8 cellular contexts compared by ENCODE assay signal in the genomic region with DNA sequence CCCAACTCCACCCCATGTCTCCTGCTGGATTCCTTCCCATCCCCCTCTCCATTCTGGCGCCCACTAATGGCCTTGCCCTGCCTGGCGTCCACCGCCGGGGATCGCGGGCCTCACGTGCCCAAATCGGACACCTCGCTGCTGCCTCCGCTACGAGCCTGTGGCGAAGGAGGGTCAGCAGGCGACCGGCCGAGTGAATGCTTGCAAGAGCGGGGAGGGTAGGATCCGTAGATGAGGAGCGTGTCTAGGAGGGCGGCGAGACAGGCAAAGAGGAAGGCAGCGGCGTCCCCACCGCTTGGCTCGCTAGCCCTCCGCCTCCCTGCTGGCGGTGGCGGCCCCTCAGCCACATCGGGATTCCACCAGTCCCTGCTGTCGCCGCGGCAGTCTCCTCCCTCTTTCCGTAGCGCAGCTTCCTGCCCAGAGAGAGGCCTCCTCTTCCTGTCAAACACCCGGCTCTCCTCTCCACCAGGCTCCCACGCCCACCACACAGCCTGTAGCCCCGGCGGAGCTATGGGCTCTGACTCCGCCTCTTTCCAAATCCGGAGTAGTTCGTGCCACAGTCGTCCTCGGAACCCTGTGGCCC. TPM values are rescaled to one million over a fixed set of nuclear protein-coding genes. Genes with fewer than 3 reads are reported as not detected.
DNase-seq lines count a peak whose midpoint lies in the region; ATAC-seq and TF ChIP-seq lines count a peak whose summit lies in the region.

A gene (minus strand): TSS at position 387 of the 580 bp plus-strand sequence.

- H3K9me3 ChIP-seq in KOPT-K1 (ENCODE audit: insufficient read depth, low read length, poor library complexity, severe bottlenecking) = no peaks in the 10 kb centered on the region

- H3K36me3 Mint-ChIP-seq in activated T-helper 17 cell treated with anti-CD3 and anti-CD28 coated beads, Interleukin-2, amount 50 U/mL, for 72 hours (ENCODE audit: low read depth) = peaks cover 16% of the 10 kb centered on the region
- peaks cover 23% of the 10 kb centered on the region for H3K36me3 Mint-ChIP-seq in nephron progenitor cell (ENCODE audit: low read depth)

- peak; percentile 99 for ATAC-seq in GM21786 (IDR thresholded peaks at IDR 0.05; ENCODE audit: unreplicated experiment)
- peak; percentile 100 for ATAC-seq in activated T-helper 17 cell treated with anti-CD3 and anti-CD28 coated beads, Interleukin-2, amount 50 U/mL, for 72 hours (replicated peaks)
- ATAC-seq in stimulated activated naive CD8-positive, alpha-beta T cell treated with anti-CD3 and anti-CD28 coated beads, Interleukin-15, amount 100 ng/mL, for 72 hours = peak; percentile 100

- POLR2A ChIA-PET in RWPE1 (lab: Yijun Ruan, JAX; ENCODE audit: low non-redundant PET) = no interaction called here

- H3K27me3 Mint-ChIP-seq in activated T-helper 17 cell treated with anti-CD3 and anti-CD28 coated beads, Interleukin-2, amount 50 U/mL, for 72 hours = no peaks in the 10 kb centered on the region
- H3K27me3 Mint-ChIP-seq in nephron progenitor cell (ENCODE audit: low read depth, poor library complexity) = peaks cover 2% of the 10 kb centered on the region
- H3K27me3 Mint-ChIP-seq in stimulated activated naive CD8-positive, alpha-beta T cell treated with anti-CD3 and anti-CD28 coated beads, Interleukin-15, amount 100 ng/mL, for 72 hours = no peaks in the 10 kb centered on the region

- peak within 1 kb of the TSS; percentile 91 for H3K27ac Mint-ChIP-seq in activated T-helper 17 cell treated with anti-CD3 and anti-CD28 coated beads, Interleukin-2, amount 50 U/mL, for 72 hours
- H3K27ac Mint-ChIP-seq in nephron progenitor cell = peak within 1 kb of the TSS; percentile 99
- H3K27ac Mint-ChIP-seq in stimulated activated naive CD8-positive, alpha-beta T cell treated with anti-CD3 and anti-CD28 coated beads, Interleukin-15, amount 100 ng/mL, for 72 hours = peak within 1 kb of the TSS; percentile 87 to 93

- H3K4me1 Mint-ChIP-seq in activated T-helper 17 cell treated with anti-CD3 and anti-CD28 coated beads, Interleukin-2, amount 50 U/mL, for 72 hours = peaks cover 7% of the 10 kb centered on the region
- peaks cover 7% of the 10 kb centered on the region for H3K4me1 Mint-ChIP-seq in nephron progenitor cell
- no peaks in the 10 kb centered on the region for H3K4me1 Mint-ChIP-seq in stimulated activated naive CD8-positive, alpha-beta T cell treated with anti-CD3 and anti-CD28 coated beads, Interleukin-15, amount 100 ng/mL, for 72 hours

- 0 out of 2 replicates have a peak, but pooled peaks have one; percentile 14 for TF ChIP-seq CTCF in RWPE1 (conservative IDR thresholded peaks at IDR 0.05; ENCODE audit: low read depth)
- no peak for TF ChIP-seq CTCF in nephron progenitor cell (IDR thresholded peaks at IDR 0.05)

- H3K27ac ChIP-seq in KOPT-K1 (ENCODE audit: low read depth, low read length, poor library complexity, severe bottlenecking) = peak within 1 kb of the TSS; percentile 76
- H3K27ac ChIP-seq in RWPE1 = peak within 1 kb of the TSS; percentile 76

- H3K9me3 Mint-ChIP-seq in activated T-helper 17 cell treated with anti-CD3 and anti-CD28 coated beads, Interleukin-2, amount 50 U/mL, for 72 hours = no peaks in the 10 kb centered on the region
- peaks cover 37% of the 10 kb centered on the region for H3K9me3 Mint-ChIP-seq in nephron progenitor cell
- no peaks in the 10 kb centered on the region for H3K9me3 Mint-ChIP-seq in stimulated activated naive CD8-positive, alpha-beta T cell treated with anti-CD3 and anti-CD28 coated beads, Interleukin-15, amount 100 ng/mL, for 72 hours

- peaks cover 10% of the 10 kb centered on the region; the same call in 1 of the 2 replicates for H3K36me3 ChIP-seq in KOPT-K1 (ENCODE audit: insufficient read depth, low read length)

- CTCF ChIA-PET in RWPE1 (lab: Yijun Ruan, JAX) = no interaction called here

- peak within 1 kb of the TSS; percentile 84 for H3K4me3 Mint-ChIP-seq in activated T-helper 17 cell treated with anti-CD3 and anti-CD28 coated beads, Interleukin-2, amount 50 U/mL, for 72 hours
- H3K4me3 Mint-ChIP-seq in nephron progenitor cell = peak within 1 kb of the TSS; percentile 92
- H3K4me3 Mint-ChIP-seq in stimulated activated naive CD8-positive, alpha-beta T cell treated with anti-CD3 and anti-CD28 coated beads, Interleukin-15, amount 100 ng/mL, for 72 hours = peak within 1 kb of the TSS; percentile 89 to 91

- DNase-seq in DMS79 treated with DMSO at 0.1 percent for 48 hours (lab: John Stamatoyannopoulos, UW) = peak; percentile 52
- peak; percentile 55 for DNase-seq in RWPE1 (ENCODE audit: low spot score)
- peak; percentile 51 for DNase-seq in fibroblast of the conjunctiva (ENCODE audit: low read depth)
- DNase-seq in nephron progenitor cell = peak; percentile 76
- peak; percentile 70 to 85 for DNase-seq in stimulated activated naive CD8-positive, alpha-beta T cell treated with anti-CD3 and anti-CD28 coated beads, Interleukin-15, amount 100 ng/mL, for 72 hours

RNA-seq across cellular contexts. Expression of the gene that starts here (rescaled TPM):
- 1 to 10 TPM; 5.3 to 7.2 TPM for total RNA-seq in activated T-helper 17 cell treated with anti-CD3 and anti-CD28 coated beads, Interleukin-2, amount 50 U/mL, for 72 hours

Comparison
In these comparisons a context has a peak if more than half of its experiments do, and no peak if none do; other contexts are left out.
1. Peak in every context shown above with its lines: DNase-seq, ATAC-seq and H3K27ac ChIP-seq.